In genomic region chr3:141076026-141076797, GRCh38 we compare ENCODE assay signal across 3 cellular contexts.
TF ChIP-seq lines count a peak whose summit lies in the region.

No MANE protein-coding gene starts in this region.

TF ChIP-seq in HEK293, 187 proteins besides CTCF, POLR2A, EP300 and RAD21:
- TF ChIP-seq ZNF449 (tag by site-specific recombination; IDR thresholded peaks at IDR 0.05) (no peak), ZNF266 (tag by site-specific recombination; IDR thresholded peaks at IDR 0.05; ENCODE audit: low read depth) (no peak), ZNF76 (tag by site-specific recombination; IDR thresholded peaks at IDR 0.05; ENCODE audit: borderline replicate concordance, low read depth) (no peak), ZIC2 (tag by site-specific recombination; IDR thresholded peaks at IDR 0.05) (peak; percentile 42), ZBTB44 (tag by site-specific recombination; IDR thresholded peaks at IDR 0.05) (no peak), EGR2 (tag by site-specific recombination; IDR thresholded peaks at IDR 0.05; ENCODE audit: low read depth) (no peak), ZNF529 (tag by site-specific recombination; IDR thresholded peaks at IDR 0.05; ENCODE audit: insufficient replicate concordance) (no peak), ZBTB17 (tag by site-specific recombination; IDR thresholded peaks at IDR 0.05) (0 out of 2 replicates have a peak, but pooled peaks have one; percentile 27), ZBTB21 (tag by site-specific recombination; IDR thresholded peaks at IDR 0.05) (no peak)

TF ChIP-seq in K562, 482 proteins besides CTCF, POLR2A, EP300 and RAD21:
- TF ChIP-seq ZNF311 (CRISPR knock-in tag; IDR thresholded peaks at IDR 0.05) = no peak
- TF ChIP-seq NR2F6 (CRISPR knock-in tag; IDR thresholded peaks at IDR 0.05) = no peak
- 0 out of 2 replicates have a peak, but pooled peaks have one; percentile 22 for TF ChIP-seq TCF3 (CRISPR knock-in tag; IDR thresholded peaks at IDR 0.05)
- TF ChIP-seq PATZ1 (CRISPR knock-in tag; IDR thresholded peaks at IDR 0.05; ENCODE audit: borderline replicate concordance) = no peak
- TF ChIP-seq EP400 (IDR thresholded peaks at IDR 0.05) = no peak
- peak; percentile 23; the same call in 1 of the 2 replicates for TF ChIP-seq CBFA2T3 (IDR thresholded peaks at IDR 0.05)
- TF ChIP-seq ZNF174 (CRISPR knock-in tag; IDR thresholded peaks at IDR 0.05) = no peak
- no peak for TF ChIP-seq CHD2 (IDR thresholded peaks at IDR 0.05; ENCODE audit: low read depth, low read length)
- TF ChIP-seq RFX5 (IDR thresholded peaks at IDR 0.05; ENCODE audit: low read depth, low read length) = no peak
- TF ChIP-seq TRIM28 (IDR thresholded peaks at IDR 0.05) = no peak
- no peak for TF ChIP-seq ZNF395 (CRISPR knock-in tag; IDR thresholded peaks at IDR 0.05)
- TF ChIP-seq TCFL5 (CRISPR knock-in tag; conservative IDR thresholded peaks at IDR 0.05) = no peak
- TF ChIP-seq ZEB2 (IDR thresholded peaks at IDR 0.05) = no peak
- TF ChIP-seq ZBTB1 (CRISPR knock-in tag; IDR thresholded peaks at IDR 0.05; ENCODE audit: borderline replicate concordance, low read depth) = no peak
- no peak for TF ChIP-seq RAD51 (IDR thresholded peaks at IDR 0.05; ENCODE audit: borderline replicate concordance, low read depth)

TF ChIP-seq in HepG2, 621 proteins besides CTCF, POLR2A, EP300 and RAD21:
- peak; percentile 64; the same call in 1 of the 2 replicates for TF ChIP-seq PITX1 (CRISPR knock-in tag; IDR thresholded peaks at IDR 0.05)
- no peak for TF ChIP-seq SETDB1 (CRISPR knock-in tag; IDR thresholded peaks at IDR 0.05; ENCODE audit: borderline replicate concordance)
TF ChIP-seq in HepG2: peak in this region for 1.
